In genomic region chr16:89456412-89456811, GRCh38 we compare ENCODE assay signal across 26 cellular contexts. TPM values are rescaled to one million over a fixed set of nuclear protein-coding genes. Genes with fewer than 3 reads are reported as not detected.
DNase-seq lines count a peak whose midpoint lies in the region; ATAC-seq, FAIRE-seq and TF ChIP-seq lines count a peak whose summit lies in the region.
"Had no signal": no experiment of that assay in that cellular context is flagged by ENCODE, and none has a peak within 500 bp of the region (broad histone marks: within the 10 kb centered on the region; RNA-seq: fewer than 3 reads in every experiment).

No MANE protein-coding gene starts in this region.

- peaks cover 75% of the 10 kb centered on the region for H3K4me1 Mint-ChIP-seq in CD8-positive, alpha-beta T cell (ENCODE audit: low read depth)
- peaks cover 47% of the 10 kb centered on the region for H3K4me1 Mint-ChIP-seq in stimulated activated memory B cell treated with anti-CD40 and anti-IgM and Interleukin-4, amounts not matched to agents 10 μg/mL and 1 μg/mL and 100 μg/mL, for 72 hours

- H3K9me3 Mint-ChIP-seq in CD8-positive, alpha-beta T cell, result no peaks in the 10 kb centered on the region
- no peaks in the 10 kb centered on the region for H3K9me3 Mint-ChIP-seq in stimulated activated memory B cell treated with anti-CD40 and anti-IgM and Interleukin-4, amounts not matched to agents 10 μg/mL and 1 μg/mL and 100 μg/mL, for 72 hours
- H3K9me3 Mint-ChIP-seq: CD4-positive, alpha-beta memory T cell; natural killer cell had no signal

- FAIRE-seq in K562 (lab: Jason Lieb, UNC), result no peak
- FAIRE-seq: GM19239, H1, small intestine had no signal

- peak overlapping the region; percentile 16 for H3K4me3 Mint-ChIP-seq in CD8-positive, alpha-beta T cell
- no peak overlapping the region for H3K4me3 Mint-ChIP-seq in stimulated activated memory B cell treated with anti-CD40 and anti-IgM and Interleukin-4, amounts not matched to agents 10 μg/mL and 1 μg/mL and 100 μg/mL, for 72 hours
- H3K4me3 Mint-ChIP-seq: natural killer cell had no signal

- peaks cover 62 to 83% (median 71%) of the 10 kb centered on the region in 10 experiments for H3K4me1 ChIP-seq in BLaER1 treated with 17β-estradiol and CSF1 and Interleukin-3, amounts not matched to agents 10 nM and 100 nM
- H3K4me1 ChIP-seq in CD8-positive, alpha-beta T cell (ENCODE audit: insufficient read depth, low read length), result peaks cover 77% of the 10 kb centered on the region
- peaks cover 21% of the 10 kb centered on the region in 2 experiments for H3K4me1 ChIP-seq in K562 (replicated peaks in 1 of 2; ENCODE audit: control insufficient read depth in 2 of 2, insufficient read depth in 2 of 2, low read length in 2 of 2)

- peaks cover 18% of the 10 kb centered on the region for H3K36me3 Mint-ChIP-seq in CD8-positive, alpha-beta T cell
- H3K36me3 Mint-ChIP-seq in stimulated activated memory B cell treated with anti-CD40 and anti-IgM and Interleukin-4, amounts not matched to agents 10 μg/mL and 1 μg/mL and 100 μg/mL, for 72 hours, result peaks cover 19% of the 10 kb centered on the region
- H3K36me3 Mint-ChIP-seq: natural killer cell had no signal

- peak overlapping the region; percentile 16 to 88 (median 45); a peak in 16 of 22 replicates for H3K4me2 ChIP-seq in BLaER1 treated with 17β-estradiol and CSF1 and Interleukin-3, amounts not matched to agents 10 nM and 100 nM
- H3K4me2 ChIP-seq in K562 (ENCODE audit: insufficient read depth, low read length), result no peak overlapping the region

- no peak for TF ChIP-seq RAD21 in K562 (CRISPR knock-in tag; conservative IDR thresholded peaks at IDR 0.05 in 1 of 2, IDR thresholded peaks at IDR 0.05 in 1 of 2)

- peaks cover 0 to 21% (median 3%) of the 10 kb centered on the region in 11 experiments; a peak in 6 of 22 replicates for H3K9me3 ChIP-seq in BLaER1 treated with 17β-estradiol and CSF1 and Interleukin-3, amounts not matched to agents 10 nM and 100 nM (replicated peaks in 1 of 11)
- H3K9me3 ChIP-seq in CD8-positive, alpha-beta T cell (ENCODE audit: low read length), result no peaks in the 10 kb centered on the region
- no peaks in the 10 kb centered on the region for H3K9me3 ChIP-seq in K562 (replicated peaks; ENCODE audit: control insufficient read depth, insufficient read depth, low read depth, low read length)
- H3K9me3 ChIP-seq: upper lobe of left lung had no signal

- H3K27ac Mint-ChIP-seq in CD8-positive, alpha-beta T cell, result peak overlapping the region; percentile 41
- no peak overlapping the region for H3K27ac Mint-ChIP-seq in stimulated activated memory B cell treated with anti-CD40 and anti-IgM and Interleukin-4, amounts not matched to agents 10 μg/mL and 1 μg/mL and 100 μg/mL, for 72 hours
- H3K27ac Mint-ChIP-seq: natural killer cell had no signal

- no peak for TF ChIP-seq EP300 in K562 (IDR thresholded peaks at IDR 0.05; ENCODE audit: low read length)

- no peak for DNase-seq in CD8-positive, alpha-beta T cell
- DNase-seq in K562 (ENCODE audit: extremely low read depth in 1 of 4, low spot score in 3 of 4) (no peak), pons (ENCODE audit: low spot score) (peak; percentile 62), GM03348 (ENCODE audit: low spot score) (no peak)
- DNase-seq: activated CD4-positive, alpha-beta T cell treated with anti-CD3 and anti-CD28 coated beads, Interleukin-2, amount 50 U/mL, for 48 hours; activated CD4-positive, CD25-positive, alpha-beta regulatory T cell; activated effector memory CD4-positive, alpha-beta T cell treated with anti-CD3 and anti-CD28 coated beads, Interleukin-2, amount 50 U/mL, for 16 hours; brain microvascular endothelial cell; CD4-positive, alpha-beta memory T cell; DMS 273 treated with DMSO at 0.1 percent for 48 hours; glutamatergic neuron; islet precursor cell; natural killer cell; NCI-H1105; NCI-H187 treated with DMSO at 0.1 percent for 48 hours; NCI-H526; retina; small intestine; SW 1271; upper lobe of left lung had no signal

- no peak overlapping the region for H3K27ac ChIP-seq in BLaER1 treated with 17β-estradiol and CSF1 and Interleukin-3, amounts not matched to agents 10 nM and 100 nM
- no peak overlapping the region for H3K27ac ChIP-seq in CD8-positive, alpha-beta T cell (ENCODE audit: low read depth, low read length)
- no peak overlapping the region for H3K27ac ChIP-seq in K562 (ENCODE audit: extremely low read depth, low read depth, low read length)
- H3K27ac ChIP-seq: brain microvascular endothelial cell, epithelial cell of prostate, upper lobe of left lung had no signal

- in situ Hi-C loops in K562 (cut with MboI), result no loop called here

- H3K27me3 ChIP-seq in BLaER1 treated with 17β-estradiol and CSF1 and Interleukin-3, amounts not matched to agents 10 nM and 100 nM, result no peaks in the 10 kb centered on the region
- H3K27me3 ChIP-seq in CD8-positive, alpha-beta T cell (ENCODE audit: insufficient read depth, low read length), result no peaks in the 10 kb centered on the region
- no peaks in the 10 kb centered on the region for H3K27me3 ChIP-seq in K562 (ENCODE audit: control insufficient read depth in 2 of 2, insufficient read depth in 2 of 2, low read length in 2 of 2)
- H3K27me3 ChIP-seq: brain microvascular endothelial cell, upper lobe of left lung had no signal

- no peak overlapping the region for H3K4me3 ChIP-seq in BLaER1 treated with 17β-estradiol and CSF1 and Interleukin-3, amounts not matched to agents 10 nM and 100 nM
- H3K4me3 ChIP-seq in CD8-positive, alpha-beta T cell (ENCODE audit: low read depth, low read length), result no peak overlapping the region
- H3K4me3 ChIP-seq in K562, result no peak overlapping the region
- H3K4me3 ChIP-seq: upper lobe of left lung had no signal

- TF ChIP-seq POLR2A in K562 (conservative IDR thresholded peaks at IDR 0.05), result no peak

- 66% methylated on average over 9 of the region's 9 CpGs for WGBS in K562 (ENCODE audit: insufficient coverage, low coverage, missing lambda C conversion rate)

- TF ChIP-seq CTCF in CD8-positive, alpha-beta T cell (IDR thresholded peaks at IDR 0.05), result no peak
- no peak for TF ChIP-seq CTCF in K562 (IDR thresholded peaks at IDR 0.05 in 2 of 3, conservative IDR thresholded peaks at IDR 0.05 in 1 of 3; ENCODE audit: insufficient read depth in 2 of 3, low read depth in 1 of 3, low read length in 3 of 3)

- ATAC-seq in CD8-positive, alpha-beta T cell, result no peak
- peak; percentile 23; the same call in 1 of the 3 replicates for ATAC-seq in K562
- no peak for ATAC-seq in stimulated activated memory B cell treated with anti-CD40 and anti-IgM and Interleukin-4, amounts not matched to agents 10 μg/mL and 1 μg/mL and 100 μg/mL, for 72 hours
- no peak for ATAC-seq in HG03442 (IDR thresholded peaks at IDR 0.05; ENCODE audit: unreplicated experiment)
- ATAC-seq: natural killer cell had no signal

- no peak overlapping the region for H3K9ac ChIP-seq in BLaER1 treated with 17β-estradiol and CSF1 and Interleukin-3, amounts not matched to agents 10 nM and 100 nM
- H3K9ac ChIP-seq in K562 (ENCODE audit: insufficient read depth in 1 of 2, low read depth in 2 of 2, low read length in 2 of 2), result no peak overlapping the region

- POLR2A ChIA-PET in CD8-positive, alpha-beta T cell (lab: Charles Lee), result interaction anchor here (1.1 to 1.3 kb wide), 2 partner anchors 33 to 94 kb away, joined by 3 read pairs; no protein-coding TSS in a partner anchor
- POLR2A ChIA-PET in K562 (lab: Yijun Ruan, JAX), result interaction anchor here (1.8 kb wide), 1 partner anchor 10 kb away, joined by 6 read pairs; no protein-coding TSS in a partner anchor

- no peak overlapping the region for H2AFZ ChIP-seq in K562 (ENCODE audit: low read depth, low read length)

- H3K27me3 Mint-ChIP-seq in CD8-positive, alpha-beta T cell (ENCODE audit: low read depth), result no peaks in the 10 kb centered on the region
- no peaks in the 10 kb centered on the region for H3K27me3 Mint-ChIP-seq in stimulated activated memory B cell treated with anti-CD40 and anti-IgM and Interleukin-4, amounts not matched to agents 10 μg/mL and 1 μg/mL and 100 μg/mL, for 72 hours
- H3K27me3 Mint-ChIP-seq: CD4-positive, alpha-beta memory T cell had no signal

- H3K79me2 ChIP-seq in K562 (ENCODE audit: control insufficient read depth, insufficient read depth, low read length), result peaks cover 91% of the 10 kb centered on the region

- CTCF ChIA-PET in CD8-positive, alpha-beta T cell (lab: Charles Lee), result interaction anchor here (0.7 to 3.1 kb wide), 2 partner anchors 9 to 492 kb away, joined by 3 to 10 read pairs; partner anchors contain the start of gene DEF8
- CTCF ChIA-PET in K562 (lab: Yijun Ruan, JAX; ENCODE audit: low intra/inter-chr PET ratio), result no interaction called here

- intact Hi-C loops in CD8-positive, alpha-beta T cell (cut with DNase I, micrococcal nuclease), result no loop called here
- intact Hi-C loops in K562 (cut with micrococcal nuclease), result loop anchor here (10.0 kb wide), 1 partner anchor 48 kb away; the partner anchor contains the start of gene SPG7

- BruUV-seq in K562 (replicated peaks; lab: Mats Ljungman, UMichigan), result no TSS peak

- H3K9me1 ChIP-seq in K562 (ENCODE audit: control insufficient read depth, insufficient read depth, low read length), result peaks cover 23% of the 10 kb centered on the region

- H3K36me3 ChIP-seq in BLaER1 treated with 17β-estradiol and CSF1 and Interleukin-3, amounts not matched to agents 10 nM and 100 nM, result peaks cover 6 to 59% (median 32%) of the 10 kb centered on the region in 11 experiments; a peak in 19 of 22 replicates
- H3K36me3 ChIP-seq in CD8-positive, alpha-beta T cell (ENCODE audit: insufficient read depth, low read length), result no peaks in the 10 kb centered on the region
- peaks cover 12% of the 10 kb centered on the region for H3K36me3 ChIP-seq in K562 (ENCODE audit: control insufficient read depth, insufficient read depth, low read length)
- H3K36me3 ChIP-seq: brain microvascular endothelial cell, upper lobe of left lung had no signal

- H4K20me1 ChIP-seq in BLaER1 treated with 17β-estradiol and CSF1 and Interleukin-3, amounts not matched to agents 10 nM and 100 nM, result peaks cover 98 to 100% (median 100%) of the 10 kb centered on the region in 11 experiments
- H4K20me1 ChIP-seq in K562 (replicated peaks; ENCODE audit: control insufficient read depth, insufficient read depth, low read length), result peaks cover 55% of the 10 kb centered on the region

RNA-seq across cellular contexts. Expression of gene ANKRD11, which starts 33.9 kb away (rescaled TPM):
- total RNA-seq in CD8-positive, alpha-beta T cell, result 100 to 1,000 TPM; 257 to 260 TPM
- total RNA-seq in K562 (2011; cell fraction: chromatin; rRNA removed; ENCODE audit: low replicate concordance), result 521 and 557 TPM in 2 replicates
- total RNA-seq in K562 (2011; cell fraction: nucleolus; rRNA removed), result 219 and 271 TPM in 2 replicates
- 280 and 307 TPM in 2 replicates for total RNA-seq in K562 (2011; cell fraction: nucleoplasm; rRNA removed)
- total RNA-seq in K562 (2014; rRNA removed) (49.2 and 58.7 TPM in 2 replicates), K562 (2014; rRNA removed; fragmentation: Illumina TruSeq; extraction: Trizol) (25.4 and 31.7 TPM in 2 replicates), K562 (2015; rRNA removed; fragmentation: Illumina TruSeq; extraction: Trizol) (26.9 and 27.6 TPM in 2 replicates), K562 (2021) (114 and 126 TPM in 2 replicates)
- polyA plus RNA-seq in K562 (2011; rRNA removed) (24.1 and 24.5 TPM in 2 replicates), K562 (2014; fragmentation: Illumina TruSeq; extraction: Trizol) (41.9 and 66.8 TPM in 2 replicates), K562 (2014; fragmentation: Nextera tagmentation; extraction: Ambion mirVana) (1 to 10 TPM; 4.7 to 5.4 TPM), K562 (2014; rRNA removed) (75.6 and 83.7 TPM in 2 replicates)
- polyA plus RNA-seq in K562 (2011; cell fraction: cytosol; rRNA removed), result 24.1 and 43.3 TPM in 2 replicates
- 82.4 and 115 TPM in 2 replicates for polyA plus RNA-seq in K562 (2011; cell fraction: nucleus; rRNA removed)
- 58.0 and 101 TPM in 2 replicates for polyA plus RNA-seq in K562 (2012)
- polyA minus RNA-seq in K562 (2011; rRNA and poly(A)+ RNA removed), result 22.7 and 27.7 TPM in 2 replicates
- polyA minus RNA-seq in K562 (2011; cell fraction: cytosol; rRNA and poly(A)+ RNA removed), result 41.4 and 57.3 TPM in 2 replicates
- 37.2 and 51.5 TPM in 2 replicates for polyA minus RNA-seq in K562 (2011; cell fraction: nucleus; rRNA and poly(A)+ RNA removed)

RNA-seq across cellular contexts. Expression of gene SPG7, which starts 51.8 kb away (rescaled TPM):
- 100 to 1,000 TPM; 159 to 180 TPM for total RNA-seq in CD8-positive, alpha-beta T cell
- total RNA-seq in K562 (2011; cell fraction: chromatin; rRNA removed; ENCODE audit: low replicate concordance), result 538 and 821 TPM in 2 replicates
- 360 and 372 TPM in 2 replicates for total RNA-seq in K562 (2011; cell fraction: nucleolus; rRNA removed)
- 370 and 431 TPM in 2 replicates for total RNA-seq in K562 (2011; cell fraction: nucleoplasm; rRNA removed)
- total RNA-seq in K562 (2014; rRNA removed) (67.4 and 136 TPM in 2 replicates), K562 (2014; rRNA removed; fragmentation: Illumina TruSeq; extraction: Trizol) (37.3 and 41.2 TPM in 2 replicates), K562 (2015; rRNA removed; fragmentation: Illumina TruSeq; extraction: Trizol) (51.9 and 55.5 TPM in 2 replicates), K562 (2021) (74.8 and 75.4 TPM in 2 replicates)
- polyA plus RNA-seq in K562 (2011; rRNA removed) (44.2 and 53.2 TPM in 2 replicates), K562 (2014; fragmentation: Illumina TruSeq; extraction: Trizol) (49.2 and 49.4 TPM in 2 replicates), K562 (2014; fragmentation: Nextera tagmentation; extraction: Ambion mirVana) (1 to 10 TPM; 5.8 to 7.0 TPM), K562 (2014; rRNA removed) (62.6 and 89.1 TPM in 2 replicates)
- 33.7 and 35.7 TPM in 2 replicates for polyA plus RNA-seq in K562 (2011; cell fraction: cytosol; rRNA removed)
- polyA plus RNA-seq in K562 (2011; cell fraction: nucleus; rRNA removed), result 243 and 279 TPM in 2 replicates
- 41.5 and 49.6 TPM in 2 replicates for polyA plus RNA-seq in K562 (2012)
- polyA minus RNA-seq in K562 (2011; rRNA and poly(A)+ RNA removed), result 44.3 and 53.3 TPM in 2 replicates
- 30.5 and 50.1 TPM in 2 replicates for polyA minus RNA-seq in K562 (2011; cell fraction: cytosol; rRNA and poly(A)+ RNA removed)
- polyA minus RNA-seq in K562 (2011; cell fraction: nucleus; rRNA and poly(A)+ RNA removed), result 79.4 and 87.9 TPM in 2 replicates
